26 cellular contexts compared by ENCODE assay signal in genomic region chr4:53613428-53613827, GRCh38. TPM values are rescaled to one million over a fixed set of nuclear protein-coding genes. Genes with fewer than 3 reads are reported as not detected.
"Had no signal": no experiment of that assay in that cellular context is flagged by ENCODE, and none has a peak within 500 bp of the region (broad histone marks: within the 10 kb centered on the region; RNA-seq: fewer than 3 reads in every experiment).

No MANE protein-coding gene starts in this region.

- DNase-seq: cortex of kidney; effector CD8-positive, alpha-beta T cell; effector memory CD8-positive, alpha-beta T cell; endodermal cell; erythroblast; esophagus squamous epithelium; foreskin fibroblast; foreskin melanocyte; gastrocnemius medialis; glutamatergic neuron; head of caudate nucleus; heart right ventricle; hippocampal formation; left cardiac atrium; left lung; left ventricle myocardium superior; lower lobe of right lung; mesenchymal stem cell; mucosa of descending colon; naive B cell; naive thymus-derived CD8-positive, alpha-beta T cell had no signal

- ATAC-seq: effector memory CD8-positive, alpha-beta T cell; esophagus mucosa; gastrocnemius medialis; heart right ventricle; left cardiac atrium; left lung; left ventricle myocardium superior; lower lobe of right lung; mucosa of descending colon; naive thymus-derived CD8-positive, alpha-beta T cell had no signal

- FAIRE-seq: endometrium, islet of Langerhans, keratinocyte had no signal

- H3K4me1 ChIP-seq: left lung, lower lobe of right lung had no signal

- H3K27me3 ChIP-seq: esophagus squamous epithelium, gastrocnemius medialis, heart right ventricle, left lung had no signal

- H3K27ac ChIP-seq: epithelial cell of prostate, esophagus squamous epithelium, gastrocnemius medialis, heart right ventricle, left lung, lower lobe of right lung had no signal

- H3K4me3 ChIP-seq: esophagus squamous epithelium, gastrocnemius medialis, heart right ventricle, left lung, lower lobe of right lung, mucosa of descending colon had no signal

- H3K9me3 ChIP-seq: esophagus squamous epithelium, gastrocnemius medialis, lower lobe of right lung, mucosa of descending colon had no signal

- H3K36me3 ChIP-seq: esophagus squamous epithelium, gastrocnemius medialis, heart right ventricle, left lung, lower lobe of right lung had no signal

RNA-seq across cellular contexts. Expression of gene LNX1, which starts 22.1 kb away (rescaled TPM):
- total RNA-seq: naive thymus-derived CD8-positive, alpha-beta T cell had no signal
